ENCODE assay signal across 10 cellular contexts in genomic region chr3:56988458-56988857, GRCh38.
A peak's percentile ranks its signal among the peaks of the same experiment; 100 is the strongest.
DNase-seq lines count a peak whose midpoint lies in the region; ATAC-seq and TF ChIP-seq lines count a peak whose summit lies in the region.
"Had no signal": no experiment of that assay in that cellular context is flagged by ENCODE, and none has a peak within 500 bp of the region (broad histone marks: within the 10 kb centered on the region; RNA-seq: fewer than 3 reads in every experiment).

No MANE protein-coding gene starts in this region.

- H3K4me3 ChIP-seq in SK-N-SH (ENCODE audit: low read depth in 2 of 2, low read length in 1 of 2) = no peak overlapping the region
- H3K4me3 ChIP-seq in heart left ventricle = no peak overlapping the region
- H3K4me3 ChIP-seq in gastrocnemius medialis = no peak overlapping the region
- H3K4me3 ChIP-seq in osteoblast (ENCODE audit: insufficient read depth, low read length) = no peak overlapping the region
- H3K4me3 ChIP-seq in stomach = no peak overlapping the region
- H3K4me3 ChIP-seq: A549, BLaER1 had no signal

- H3K9me3 ChIP-seq in SK-N-SH (no peaks in the 10 kb centered on the region), heart left ventricle (no peaks in the 10 kb centered on the region), gastrocnemius medialis (no peaks in the 10 kb centered on the region), osteoblast (ENCODE audit: low read depth, low read length) (no peaks in the 10 kb centered on the region), stomach (no peaks in the 10 kb centered on the region)
- H3K9me3 ChIP-seq: A549, BLaER1 had no signal

- H3F3A ChIP-seq in SK-N-SH (replicated peaks; ENCODE audit: insufficient read depth) = no peaks in the 10 kb centered on the region

- no peak overlapping the region for H3K4me2 ChIP-seq in SK-N-SH
- H3K4me2 ChIP-seq in osteoblast (ENCODE audit: insufficient read depth, low read length) = no peak overlapping the region
- H3K4me2 ChIP-seq: A549, BLaER1 had no signal

- POLR2A ChIA-PET in SK-N-SH (lab: Yijun Ruan, JAX) = no interaction called here

- no peak for TF ChIP-seq CTCF in SK-N-SH (IDR thresholded peaks at IDR 0.05)
- no peak for TF ChIP-seq CTCF in heart left ventricle (IDR thresholded peaks at IDR 0.05)
- no peak for TF ChIP-seq CTCF in gastrocnemius medialis (IDR thresholded peaks at IDR 0.05 in 4 of 5, conservative IDR thresholded peaks at IDR 0.05 in 1 of 5)
- no peak for TF ChIP-seq CTCF in osteoblast (IDR thresholded peaks at IDR 0.05; ENCODE audit: extremely low read depth, low read depth, low read length)
- TF ChIP-seq CTCF in stomach (IDR thresholded peaks at IDR 0.05) = no peak

- CTCF ChIA-PET in SK-N-SH (lab: Yijun Ruan, JAX) = interaction anchor here (0.6 to 9.2 kb wide), 92 partner anchors 8 to 645 kb away, joined by 3 to 199 read pairs (median 6); partner anchors contain the start of genes APPL1 and ARHGEF3

- no peak overlapping the region for H3K27ac ChIP-seq in SK-N-SH (ENCODE audit: low read depth in 2 of 2, low read length in 1 of 2)
- H3K27ac ChIP-seq in heart left ventricle = peak overlapping the region in 7 of 12 donors; percentile 2 to 44 (median 14)
- H3K27ac ChIP-seq in gastrocnemius medialis = no peak overlapping the region
- no peak overlapping the region for H3K27ac ChIP-seq in osteoblast (ENCODE audit: low read depth, low read length)
- H3K27ac ChIP-seq in stomach = peak overlapping the region in 1 of 5 donors; percentile 57
- H3K27ac ChIP-seq: A549, BLaER1 had no signal

- H3K9ac ChIP-seq in SK-N-SH = no peak overlapping the region
- H3K9ac ChIP-seq: BLaER1 had no signal

- in situ Hi-C loops in gastrocnemius medialis (cut with MboI; ENCODE audit: low sequenced_read_pairs in 4 of 4) = loop anchor here in 2 of 4 donors (10.0 to 25.0 kb wide), 2 partner anchors 176 to 184 kb away; partner anchors contain the start of gene ARHGEF3 (in 2 of the 2)
- in situ Hi-C loops in KBM-7 (cut with MboI; ENCODE audit: low pct_unique_long_range_greater_than_20kb, low sequenced_read_pairs) = no loop called here

- intact Hi-C loops in heart left ventricle (cut with DNase I) (loop anchor here in 9 of 10 donors (1.0 to 10.0 kb wide), 11 partner anchors 56 to 434 kb away; partner anchors contain the start of genes ARHGEF3 (in 6 of the 9) and CCDC66 (in 1 of the 9)), gastrocnemius medialis (cut with DNase I; ENCODE audit: low total_unique reads) (no loop called here), stomach (cut with DNase I; ENCODE audit: low total_unique reads) (loop anchor here (5.0 to 10.0 kb wide), 3 partner anchors 64 to 286 kb away; partner anchors contain the start of gene ARHGEF3)

- peaks cover 4 to 20% of the 10 kb centered on the region in 2 experiments; a peak in 2 of 4 replicates for H3K4me1 ChIP-seq in SK-N-SH (ENCODE audit: control insufficient read depth in 1 of 2, insufficient read depth in 2 of 2, low read depth in 1 of 2, low read length in 1 of 2)
- H3K4me1 ChIP-seq in heart left ventricle = peaks cover 0 to 33% (median 16%) of the 10 kb centered on the region in 12 donors
- no peaks in the 10 kb centered on the region for H3K4me1 ChIP-seq in gastrocnemius medialis
- peaks cover 30% of the 10 kb centered on the region for H3K4me1 ChIP-seq in osteoblast (ENCODE audit: insufficient read depth, low read length)
- H3K4me1 ChIP-seq in stomach = peaks cover 15 to 71% (median 57%) of the 10 kb centered on the region in 4 donors

- H3K27me3 ChIP-seq in SK-N-SH (ENCODE audit: insufficient read depth) (no peaks in the 10 kb centered on the region), heart left ventricle (no peaks in the 10 kb centered on the region), gastrocnemius medialis (no peaks in the 10 kb centered on the region), osteoblast (ENCODE audit: insufficient read depth, low read length) (peaks cover 20% of the 10 kb centered on the region), stomach (no peaks in the 10 kb centered on the region)
- H3K27me3 ChIP-seq: BLaER1 had no signal

- H3K9me2 ChIP-seq in SK-N-SH = no peaks in the 10 kb centered on the region

- TF ChIP-seq RAD21 in SK-N-SH (IDR thresholded peaks at IDR 0.05; ENCODE audit: low read length) = no peak

- H3K79me2 ChIP-seq in SK-N-SH (ENCODE audit: insufficient read depth) (no peaks in the 10 kb centered on the region), osteoblast (ENCODE audit: insufficient read depth, low read length) (no peaks in the 10 kb centered on the region)

- peak; percentile 11 for ATAC-seq in SK-N-SH treated with all-trans-retinoic acid at 6 μM for 48 hours
- peak; percentile 35 to 53 (median 49) for ATAC-seq in heart left ventricle
- peak; percentile 10 to 14 for ATAC-seq in gastrocnemius medialis

- 50% methylated on average over 2 of the region's 2 CpGs for WGBS in SK-N-SH (ENCODE audit: low lambda C conversion rate)
- WGBS in heart left ventricle, 4 donors = 11 to 28% (median 26%) methylated on average over 2 of the region's 2 CpGs
- WGBS in stomach, 5 donors = 24 to 41% (median 36%) methylated on average over 2 of the region's 2 CpGs

- no peak overlapping the region for H2AFZ ChIP-seq in SK-N-SH (ENCODE audit: low read depth)
- no peak overlapping the region for H2AFZ ChIP-seq in osteoblast (ENCODE audit: low read length)

- TF ChIP-seq EP300 in SK-N-SH (IDR thresholded peaks at IDR 0.05; ENCODE audit: borderline replicate concordance in 1 of 2, low read depth in 1 of 2, low read length in 1 of 2) (no peak), stomach (IDR thresholded peaks at IDR 0.05) (no peak)

- DNase-seq in SK-N-SH (no peak), SK-N-DZ (ENCODE audit: low spot score) (peak; percentile 23), heart left ventricle (peak in 1 of 5 donors; percentile 51), gastrocnemius medialis (no peak), osteoblast (ENCODE audit: insufficient read length, low spot score, missing footprints) (no peak), stomach (no peak), KBM-7 (no peak)

- TF ChIP-seq POLR2A in heart left ventricle (IDR thresholded peaks at IDR 0.05) = no peak
- no peak for TF ChIP-seq POLR2A in gastrocnemius medialis (IDR thresholded peaks at IDR 0.05)
- no peak for TF ChIP-seq POLR2A in stomach (IDR thresholded peaks at IDR 0.05)

- no peaks in the 10 kb centered on the region for H3K36me3 ChIP-seq in SK-N-SH (replicated peaks in 1 of 2; ENCODE audit: control insufficient read depth in 1 of 2, insufficient read depth in 2 of 2, low read length in 1 of 2)
- H3K36me3 ChIP-seq in heart left ventricle = no peaks in the 10 kb centered on the region
- H3K36me3 ChIP-seq in gastrocnemius medialis = no peaks in the 10 kb centered on the region
- H3K36me3 ChIP-seq in osteoblast (ENCODE audit: insufficient read depth, low read length) = no peaks in the 10 kb centered on the region
- no peaks in the 10 kb centered on the region for H3K36me3 ChIP-seq in stomach
- H3K36me3 ChIP-seq: BLaER1 had no signal

- H4K20me1 ChIP-seq in SK-N-SH (ENCODE audit: insufficient read depth) (no peaks in the 10 kb centered on the region), osteoblast (ENCODE audit: insufficient read depth, low read length) (no peaks in the 10 kb centered on the region)
- H4K20me1 ChIP-seq: BLaER1 had no signal

TF ChIP-seq in SK-N-SH treated with all-trans-retinoic acid at 6 μM for 48 hours, 23 proteins besides CTCF, POLR2A, EP300 and RAD21:
- 0 out of 2 replicates have a peak, but pooled peaks have one; percentile 10 for TF ChIP-seq TCF4 (CRISPR knock-in tag; IDR thresholded peaks at IDR 0.05; ENCODE audit: borderline replicate concordance)
- TF ChIP-seq ZNF8 (CRISPR knock-in tag; IDR thresholded peaks at IDR 0.05) = no peak
- TF ChIP-seq RARB (CRISPR knock-in tag; IDR thresholded peaks at IDR 0.05) = no peak
- TF ChIP-seq BACH2 (CRISPR knock-in tag; IDR thresholded peaks at IDR 0.05; ENCODE audit: borderline replicate concordance) = no peak
- TF ChIP-seq ISL1 (CRISPR knock-in tag; IDR thresholded peaks at IDR 0.05) = 0 out of 2 replicates have a peak, but pooled peaks have one; percentile 13

TF ChIP-seq in SK-N-SH, 30 proteins besides CTCF, POLR2A, EP300 and RAD21:
- no peak for TF ChIP-seq NRF1 (IDR thresholded peaks at IDR 0.05; ENCODE audit: low read depth, low read length)
- TF ChIP-seq PBX3 (IDR thresholded peaks at IDR 0.05) = no peak
- TF ChIP-seq GATA2 (CRISPR knock-in tag; IDR thresholded peaks at IDR 0.05) = no peak
- no peak for TF ChIP-seq TEAD4 (IDR thresholded peaks at IDR 0.05; ENCODE audit: borderline replicate concordance, insufficient read depth)
- no peak for TF ChIP-seq ZBTB33 (IDR thresholded peaks at IDR 0.05; ENCODE audit: borderline replicate concordance, low read depth)
- no peak for TF ChIP-seq RCOR1 (IDR thresholded peaks at IDR 0.05; ENCODE audit: low read length)
- TF ChIP-seq ELF1 (IDR thresholded peaks at IDR 0.05) = no peak
- no peak for TF ChIP-seq MEF2A (IDR thresholded peaks at IDR 0.05; ENCODE audit: borderline replicate concordance, low read depth)
TF ChIP-seq in SK-N-SH: peak in this region for 0.

Comparison
In these comparisons a context has a peak if more than half of its experiments do, and no peak if none do; other contexts are left out.
1. H3K27ac ChIP-seq: peak in heart left ventricle (7 of 12); none in SK-N-SH (0 of 2), gastrocnemius medialis (0 of 4) and osteoblast (single experiment).
2. Peak in every context shown above with its lines, with median percentiles within 50 percentile points of each other: ATAC-seq.